27 cellular contexts compared by ENCODE assay signal in the genomic region with DNA sequence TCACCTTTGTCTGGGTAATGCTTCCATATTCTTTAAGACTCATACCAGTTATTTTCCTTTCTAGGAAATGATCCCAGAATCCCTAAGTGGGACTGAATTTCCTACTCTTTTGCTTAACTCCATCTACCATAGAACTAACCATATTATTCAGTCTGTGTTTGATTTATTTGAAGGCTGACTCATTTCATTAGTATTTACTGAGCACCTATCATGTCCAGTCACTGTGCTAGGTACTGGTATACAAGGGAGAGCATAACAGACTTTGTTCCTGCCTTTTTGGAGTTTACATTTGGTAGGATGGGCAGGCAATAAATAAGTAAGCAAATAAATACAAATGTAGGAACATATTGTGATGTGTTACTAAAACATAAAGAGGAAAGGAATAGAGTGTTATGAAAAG. TPM values are rescaled to one million over a fixed set of nuclear protein-coding genes. Genes with fewer than 3 reads are reported as not detected.
DNase-seq lines count a peak whose midpoint lies in the region; ATAC-seq, FAIRE-seq and TF ChIP-seq lines count a peak whose summit lies in the region.
"Had no signal": no experiment of that assay in that cellular context is flagged by ENCODE, and none has a peak within 500 bp of the region (broad histone marks: within the 10 kb centered on the region; RNA-seq: fewer than 3 reads in every experiment).

No MANE protein-coding gene starts in this region.

- peaks cover 26% of the 10 kb centered on the region for H3K36me3 Mint-ChIP-seq in activated T-helper 17 cell treated with anti-CD3 and anti-CD28 coated beads, Interleukin-2, amount 50 U/mL, for 72 hours (ENCODE audit: low read depth)
- H3K36me3 Mint-ChIP-seq: brain, IgD-negative memory B cell had no signal

- H3K9me3 Mint-ChIP-seq in activated T-helper 17 cell treated with anti-CD3 and anti-CD28 coated beads, Interleukin-2, amount 50 U/mL, for 72 hours: no peaks in the 10 kb centered on the region
- H3K9me3 Mint-ChIP-seq: brain, IgD-negative memory B cell had no signal

- H3K36me3 ChIP-seq in mucosa of descending colon (ENCODE audit: low read depth): no peaks in the 10 kb centered on the region
- H3K36me3 ChIP-seq: neutrophil, prostate gland had no signal

- no peak overlapping the region for H3K4me3 ChIP-seq in mucosa of descending colon
- H3K4me3 ChIP-seq: esophagus muscularis mucosa, MG63, prostate gland, suprapubic skin, vagina had no signal

- no peaks in the 10 kb centered on the region for H3K9me3 ChIP-seq in mucosa of descending colon
- H3K9me3 ChIP-seq: esophagus muscularis mucosa, MG63, neutrophil, prostate gland, suprapubic skin, vagina had no signal

- no peaks in the 10 kb centered on the region for H3K4me1 ChIP-seq in mucosa of descending colon (ENCODE audit: low read depth)
- H3K4me1 ChIP-seq: prostate gland had no signal

- no peak for TF ChIP-seq POLR2A in H54 (IDR thresholded peaks at IDR 0.05; ENCODE audit: low read depth, low read length)

- intact Hi-C loops in mucosa of descending colon (cut with DNase I, micrococcal nuclease): no loop called here

- peak overlapping the region; percentile 23 for H3K27ac Mint-ChIP-seq in activated T-helper 17 cell treated with anti-CD3 and anti-CD28 coated beads, Interleukin-2, amount 50 U/mL, for 72 hours
- H3K27ac Mint-ChIP-seq: brain, CD14-positive monocyte, IgD-negative memory B cell had no signal

- peak; percentile 86 for FAIRE-seq in H54 (lab: Jason Lieb, UNC)

- H3K4me3 Mint-ChIP-seq in activated T-helper 17 cell treated with anti-CD3 and anti-CD28 coated beads, Interleukin-2, amount 50 U/mL, for 72 hours: no peak overlapping the region
- H3K4me3 Mint-ChIP-seq: brain, CD14-positive monocyte, IgD-negative memory B cell had no signal

- H3K4me1 Mint-ChIP-seq in activated T-helper 17 cell treated with anti-CD3 and anti-CD28 coated beads, Interleukin-2, amount 50 U/mL, for 72 hours: peaks cover 21% of the 10 kb centered on the region

- ATAC-seq in activated T-helper 17 cell treated with anti-CD3 and anti-CD28 coated beads, Interleukin-2, amount 50 U/mL, for 72 hours (replicated peaks): no peak
- ATAC-seq in mucosa of descending colon: peak; percentile 38
- no peak for ATAC-seq in GM19397 (IDR thresholded peaks at IDR 0.05; ENCODE audit: unreplicated experiment)
- no peak for ATAC-seq in GM19035 (IDR thresholded peaks at IDR 0.05; ENCODE audit: unreplicated experiment)

- no peaks in the 10 kb centered on the region for H3K27me3 Mint-ChIP-seq in activated T-helper 17 cell treated with anti-CD3 and anti-CD28 coated beads, Interleukin-2, amount 50 U/mL, for 72 hours
- H3K27me3 Mint-ChIP-seq: brain, IgD-negative memory B cell had no signal

- DNase-seq in H54 (ENCODE audit: insufficient read length, low spot score): no peak
- DNase-seq in mucosa of descending colon: no peak
- DNase-seq in NCI-H2107 (lab: John Stamatoyannopoulos, UW): no peak
- DNase-seq: activated CD4-positive, alpha-beta T cell treated with anti-CD3 and anti-CD28 coated beads, Interleukin-2, amount 50 U/mL, for 4 hours; activated effector memory CD4-positive, alpha-beta T cell treated with Interleukin-2 at 50 U/mL for 16 hours; effector CD4-positive, alpha-beta T cell; EL; H7; MG63; NCI-H1436; NCI-H524; NK-92 treated with Interleukin-12 subunit alpha and Interleukin-12 subunit beta, amount 100 ng/mL, for 24 hours; stimulated activated CD4-positive, alpha-beta T cell treated with anti-CD3 and anti-CD28 coated beads, Interleukin-1b, Interleukin-23, amount 100 ng/mL, for 48 hours; T-helper 9 cell had no signal

- TF ChIP-seq CTCF in mucosa of descending colon (IDR thresholded peaks at IDR 0.05): no peak

RNA-seq across cellular contexts. Expression of gene NPR2, which starts 4.3 kb away (rescaled TPM):
- 10 to 100 TPM; 11.1 to 11.6 TPM for total RNA-seq in activated T-helper 17 cell treated with anti-CD3 and anti-CD28 coated beads, Interleukin-2, amount 50 U/mL, for 72 hours
- total RNA-seq in mucosa of descending colon: 10 to 100 TPM in 2 of 3 donors, 1 to 10 TPM in 1; 8.8 to 31.8 (median 12.0) TPM

RNA-seq across cellular contexts. Expression of gene SPAG8, which starts 16.4 kb away (rescaled TPM):
- under 1 TPM; 0.43 to 0.58 TPM for total RNA-seq in activated T-helper 17 cell treated with anti-CD3 and anti-CD28 coated beads, Interleukin-2, amount 50 U/mL, for 72 hours
- 1 to 10 TPM in 1 of 3 donors, under 1 TPM in 2; 0.84 to 2.5 (median 0.92) TPM for total RNA-seq in mucosa of descending colon
- total RNA-seq: kidney epithelial cell, vagina had no signal

RNA-seq across cellular contexts. Expression of gene HINT2, which starts 19.1 kb away (rescaled TPM):
- 10 to 100 TPM; 27.7 to 38.0 TPM for total RNA-seq in activated T-helper 17 cell treated with anti-CD3 and anti-CD28 coated beads, Interleukin-2, amount 50 U/mL, for 72 hours
- 10 to 100 TPM; 38.9 to 68.6 (median 54.6) TPM for total RNA-seq in mucosa of descending colon

RNA-seq across cellular contexts. Expression of gene FAM221B, which starts 32.8 kb away (rescaled TPM):
- not detected for total RNA-seq in activated T-helper 17 cell treated with anti-CD3 and anti-CD28 coated beads, Interleukin-2, amount 50 U/mL, for 72 hours
- total RNA-seq in mucosa of descending colon: under 1 TPM in 2 of 3 donors, not detected in 1; 0.41 to 0.43 TPM
- total RNA-seq: esophagus muscularis mucosa, H7, kidney epithelial cell, skeletal muscle tissue, suprapubic skin, vagina had no signal

RNA-seq across cellular contexts. Expression of gene TMEM8B, which starts 33.3 kb away (rescaled TPM):
- 1 to 10 TPM; 2.4 to 6.8 TPM for total RNA-seq in activated T-helper 17 cell treated with anti-CD3 and anti-CD28 coated beads, Interleukin-2, amount 50 U/mL, for 72 hours
- total RNA-seq in mucosa of descending colon: 10 to 100 TPM; 12.4 to 22.8 (median 18.9) TPM
